22 cellular contexts compared by ENCODE assay signal in genomic region chr7:64990936-64991335, GRCh38. TPM values are rescaled to one million over a fixed set of nuclear protein-coding genes. Genes with fewer than 3 reads are reported as not detected.
DNase-seq lines count a peak whose midpoint lies in the region; ATAC-seq and TF ChIP-seq lines count a peak whose summit lies in the region.
"Had no signal": no experiment of that assay in that cellular context is flagged by ENCODE, and none has a peak within 500 bp of the region (broad histone marks: within the 10 kb centered on the region; RNA-seq: fewer than 3 reads in every experiment).

TSS of gene ZNF117 (minus strand) at chr7:64991036.

- TSS peak; percentile 11 for BruUV-seq in HCT116 (replicated peaks; lab: Mats Ljungman, UMichigan)

- H3K4me2 ChIP-seq in HCT116 (ENCODE audit: low read length), result no peak within 1 kb of the TSS
- H3K4me2 ChIP-seq: smooth muscle cell had no signal

- no peak within 1 kb of the TSS for H3K4me3 ChIP-seq in HCT116 (replicated peaks in 1 of 2; ENCODE audit: low read depth in 1 of 2, low read length in 2 of 2)
- H3K4me3 ChIP-seq in naive thymus-derived CD4-positive, alpha-beta T cell (ENCODE audit: low read length), result no peak within 1 kb of the TSS
- no peak within 1 kb of the TSS for H3K4me3 ChIP-seq in sigmoid colon
- H3K4me3 ChIP-seq: heart right ventricle, psoas muscle, smooth muscle cell had no signal

- no peaks in the 10 kb centered on the region for H3K27me3 ChIP-seq in HCT116 (ENCODE audit: insufficient read depth, low read length)
- H3K27me3 ChIP-seq in naive thymus-derived CD4-positive, alpha-beta T cell (ENCODE audit: control insufficient read depth in 2 of 2, insufficient read depth in 2 of 2, low read length in 2 of 2), result no peaks in the 10 kb centered on the region
- no peaks in the 10 kb centered on the region for H3K27me3 ChIP-seq in sigmoid colon
- H3K27me3 ChIP-seq: heart right ventricle had no signal

- ATAC-seq in HCT116, result no peak
- ATAC-seq in GM21825 (IDR thresholded peaks at IDR 0.05; ENCODE audit: unreplicated experiment), result no peak
- no peak for ATAC-seq in naive thymus-derived CD4-positive, alpha-beta T cell
- ATAC-seq: heart right ventricle; PC-3; stimulated activated naive CD8-positive, alpha-beta T cell treated with anti-CD3 and anti-CD28 coated beads, Interleukin-15, Interleukin-2, amounts not matched to agents 100 U/mL and 50 U/mL, for 24 hours had no signal

- H2AFZ ChIP-seq in HCT116 (ENCODE audit: low read depth, low read length, poor library complexity, severe bottlenecking), result no peak within 1 kb of the TSS

- H3K4me1 Mint-ChIP-seq in endothelial cell (ENCODE audit: unreplicated experiment), result peaks cover 7% of the 10 kb centered on the region
- H3K4me1 Mint-ChIP-seq in naive thymus-derived CD4-positive, alpha-beta T cell, result no peaks in the 10 kb centered on the region
- H3K4me1 Mint-ChIP-seq: activated naive CD4-positive, alpha-beta T cell treated with anti-CD3 and anti-CD28 coated beads, Interleukin-2, amount 50 U/mL, for 24 hours had no signal

- 85% methylated on average over 4 of the region's 4 CpGs for WGBS in sigmoid colon, 2 donors

- peaks cover 89% of the 10 kb centered on the region for H3K36me3 Mint-ChIP-seq in endothelial cell (ENCODE audit: low read depth, unreplicated experiment)
- peaks cover 22 to 79% (median 61%) of the 10 kb centered on the region in 5 donors for H3K36me3 Mint-ChIP-seq in naive thymus-derived CD4-positive, alpha-beta T cell

- H3K27ac ChIP-seq in HCT116 (ENCODE audit: low read depth, low read length) (no peak within 1 kb of the TSS), temporal lobe (ENCODE audit: low read depth, low read length) (no peak within 1 kb of the TSS), sigmoid colon (no peak within 1 kb of the TSS)
- no peak within 1 kb of the TSS for H3K27ac ChIP-seq in naive thymus-derived CD4-positive, alpha-beta T cell (ENCODE audit: low read depth, low read length)
- H3K27ac ChIP-seq: C4-2B, heart right ventricle, psoas muscle had no signal

- intact Hi-C loops in HCT116 (cut with micrococcal nuclease), result no loop called here
- intact Hi-C loops in naive thymus-derived CD4-positive, alpha-beta T cell (cut with micrococcal nuclease), result no loop called here
- intact Hi-C loops in sigmoid colon (cut with DNase I), result no loop called here

- H3K27ac Mint-ChIP-seq in endothelial cell (ENCODE audit: unreplicated experiment), result no peak within 1 kb of the TSS
- H3K27ac Mint-ChIP-seq in naive thymus-derived CD4-positive, alpha-beta T cell, result no peak within 1 kb of the TSS
- H3K27ac Mint-ChIP-seq: activated naive CD4-positive, alpha-beta T cell treated with anti-CD3 and anti-CD28 coated beads, Interleukin-2, amount 50 U/mL, for 24 hours; activated T-helper 1 cell treated with anti-CD3 and anti-CD28 coated beads, Interleukin-12 subunit alpha, Interleukin-12 subunit beta, Interleukin-2, Interleukin-4 antibody, amounts not matched to agents 30 ng/mL and 10 ng/mL and 1 ng/mL, durations not matched to agents 14 hours and 24 hours and 36 hours had no signal

- peaks cover 49% of the 10 kb centered on the region for H3K9me3 Mint-ChIP-seq in endothelial cell (ENCODE audit: unreplicated experiment)
- H3K9me3 Mint-ChIP-seq in naive thymus-derived CD4-positive, alpha-beta T cell, result peaks cover 16 to 99% (median 67%) of the 10 kb centered on the region in 11 donors

- no peak for TF ChIP-seq EP300 in sigmoid colon (IDR thresholded peaks at IDR 0.05)

- POLR2A ChIA-PET in HCT116 (lab: Charles Lee), result no interaction called here
- POLR2A ChIA-PET in naive thymus-derived CD4-positive, alpha-beta T cell (lab: Charles Lee), result no interaction called here

- H3K27me3 Mint-ChIP-seq in endothelial cell (ENCODE audit: unreplicated experiment), result no peaks in the 10 kb centered on the region
- no peaks in the 10 kb centered on the region for H3K27me3 Mint-ChIP-seq in naive thymus-derived CD4-positive, alpha-beta T cell
- H3K27me3 Mint-ChIP-seq: activated naive CD4-positive, alpha-beta T cell treated with anti-CD3 and anti-CD28 coated beads, Interleukin-2, amount 50 U/mL, for 24 hours; naive B cell had no signal

- TF ChIP-seq RAD21 in HCT116 (IDR thresholded peaks at IDR 0.05; ENCODE audit: low read depth), result no peak

- DNase-seq in HCT116 (ENCODE audit: low read depth, low spot score) (no peak), endothelial cell (ENCODE audit: low spot score) (no peak), myocyte (ENCODE audit: low read depth) (no peak), sigmoid colon (no peak)
- no peak for DNase-seq in naive thymus-derived CD4-positive, alpha-beta T cell
- no peak for DNase-seq in activated CD8-positive, alpha-beta memory T cell treated with anti-CD3 and anti-CD28 coated beads for 24 hours
- DNase-seq: activated CD4-positive, alpha-beta T cell treated with anti-CD3 and anti-CD28 coated beads for 4 hours; DMS 273 treated with DMSO at 0.1 percent for 48 hours; effector memory CD4-positive, alpha-beta T cell; heart right ventricle; naive B cell; PC-3; psoas muscle; SHP77 treated with DMSO at 0.1 percent for 48 hours; stimulated activated CD4-positive, alpha-beta T cell treated with anti-CD3 and anti-CD28 coated beads, Interleukin-4, amount 100 ng/mL, for 1 hour; stimulated activated naive CD8-positive, alpha-beta T cell treated with anti-CD3 and anti-CD28 coated beads, Interleukin-15, Interleukin-2, amounts not matched to agents 100 U/mL and 50 U/mL, for 24 hours had no signal

- no peaks in the 10 kb centered on the region for H3K79me2 ChIP-seq in HCT116 (ENCODE audit: insufficient read depth, low read length)

- peaks cover 11 to 19% of the 10 kb centered on the region in 2 experiments; a peak in 3 of 4 replicates for H3K9me3 ChIP-seq in HCT116 (ENCODE audit: control insufficient read depth in 1 of 2, insufficient read depth in 1 of 2, low read depth in 1 of 2, low read length in 2 of 2)
- peaks cover 0 to 68% (median 9%) of the 10 kb centered on the region in 3 experiments for H3K9me3 ChIP-seq in naive thymus-derived CD4-positive, alpha-beta T cell (ENCODE audit: control insufficient read depth in 2 of 3, low read length in 3 of 3)
- peaks cover 0 to 44% (median 3%) of the 10 kb centered on the region in 4 donors for H3K9me3 ChIP-seq in sigmoid colon

- H4K20me1 ChIP-seq in HCT116 (ENCODE audit: insufficient read depth), result no peaks in the 10 kb centered on the region

- peak within 1 kb of the TSS; percentile 62 for H3K4me3 Mint-ChIP-seq in endothelial cell (ENCODE audit: unreplicated experiment)
- H3K4me3 Mint-ChIP-seq in naive thymus-derived CD4-positive, alpha-beta T cell, result peak within 1 kb of the TSS in 1 of 10 donors; percentile 8
- H3K4me3 Mint-ChIP-seq: activated naive CD4-positive, alpha-beta T cell treated with anti-CD3 and anti-CD28 coated beads, Interleukin-2, amount 50 U/mL, for 24 hours; activated T-helper 1 cell treated with anti-CD3 and anti-CD28 coated beads, Interleukin-12 subunit alpha, Interleukin-12 subunit beta, Interleukin-2, Interleukin-4 antibody, amounts not matched to agents 30 ng/mL and 10 ng/mL and 1 ng/mL, durations not matched to agents 14 hours and 24 hours and 36 hours had no signal

- RAD21 ChIA-PET in HCT116 (lab: Charles Lee; ENCODE audit: low non-redundant PET in 1 of 2, low total read pairs in 2 of 2, uncharacterized antibody in 2 of 2, unreplicated experiment in 2 of 2), result no interaction called here

- H3K36me3 ChIP-seq in HCT116 (ENCODE audit: control insufficient read depth in 1 of 2, insufficient read depth in 2 of 2, low read length in 2 of 2) (no peaks in the 10 kb centered on the region), sigmoid colon (peaks cover 0 to 13% (median 2%) of the 10 kb centered on the region in 4 donors)
- H3K36me3 ChIP-seq in naive thymus-derived CD4-positive, alpha-beta T cell (ENCODE audit: control insufficient read depth in 2 of 3, insufficient read depth in 3 of 3, low read length in 3 of 3), result no peaks in the 10 kb centered on the region

- H3K4me1 ChIP-seq in HCT116 (ENCODE audit: control insufficient read depth in 1 of 2, insufficient read depth in 2 of 2, low read length in 2 of 2) (no peaks in the 10 kb centered on the region), sigmoid colon (no peaks in the 10 kb centered on the region)
- no peaks in the 10 kb centered on the region for H3K4me1 ChIP-seq in naive thymus-derived CD4-positive, alpha-beta T cell (ENCODE audit: control insufficient read depth in 2 of 2, insufficient read depth in 2 of 2, low read length in 2 of 2)
- H3K4me1 ChIP-seq: heart right ventricle, psoas muscle had no signal

- no peak for TF ChIP-seq CTCF in HCT116 (IDR thresholded peaks at IDR 0.05 in 2 of 3, conservative IDR thresholded peaks at IDR 0.05 in 1 of 3; ENCODE audit: borderline replicate concordance in 1 of 3, insufficient read depth in 1 of 3, low read depth in 2 of 3, low read length in 2 of 3)
- no peak for TF ChIP-seq CTCF in endothelial cell (IDR thresholded peaks at IDR 0.05; ENCODE audit: unreplicated experiment)
- no peak for TF ChIP-seq CTCF in sigmoid colon (IDR thresholded peaks at IDR 0.05)

- CTCF ChIA-PET in HCT116 (lab: Charles Lee), result no interaction called here
- CTCF ChIA-PET in naive thymus-derived CD4-positive, alpha-beta T cell (lab: Charles Lee), result no interaction called here

- H3K9ac ChIP-seq in HCT116 (ENCODE audit: low read length), result no peak within 1 kb of the TSS

- no peaks in the 10 kb centered on the region for H3K9me2 ChIP-seq in HCT116 (ENCODE audit: insufficient read depth)

- TF ChIP-seq POLR2A in HCT116 (IDR thresholded peaks at IDR 0.05; ENCODE audit: borderline replicate concordance, extremely low read depth, insufficient read depth, insufficient read length) (no peak), sigmoid colon (IDR thresholded peaks at IDR 0.05) (no peak)

RNA-seq across cellular contexts. Expression of gene ZNF117, which starts in this region (rescaled TPM):
- total RNA-seq in HCT116 (2021; ENCODE audit: unreplicated experiment) (2.5 TPM), endothelial cell (ENCODE audit: unreplicated experiment) (42.0 TPM), myocyte (12.9 and 13.5 TPM in 2 replicates), temporal lobe (40.8 TPM), sigmoid colon (10 to 100 TPM in 2 of 4 donors, 1 to 10 TPM in 2; 7.3 to 19.1 (median 9.2) TPM)
- polyA plus RNA-seq in HCT116 (2012), result 0.49 and 0.60 TPM in 2 replicates
- 5.0 TPM for polyA plus RNA-seq in myocyte (2012)
- 1 to 10 TPM; 2.4 to 6.0 (median 4.4) TPM for total RNA-seq in naive thymus-derived CD4-positive, alpha-beta T cell
- 1 to 10 TPM in 1 of 2 donors, under 1 TPM in 1; 0.71 to 1.1 TPM for polyA plus RNA-seq in naive thymus-derived CD4-positive, alpha-beta T cell
- polyA plus RNA-seq in sigmoid colon, result 1 to 10 TPM in 2 of 3 donors, under 1 TPM in 1; 0.69 to 2.2 (median 1.2) TPM
